21 cellular contexts compared by ENCODE assay signal in genomic region chr4:175833574-175834350, GRCh38. TPM values are rescaled to one million over a fixed set of nuclear protein-coding genes. Genes with fewer than 3 reads are reported as not detected.
DNase-seq lines count a peak whose midpoint lies in the region; ATAC-seq, FAIRE-seq and TF ChIP-seq lines count a peak whose summit lies in the region.
"Had no signal": no experiment of that assay in that cellular context is flagged by ENCODE, and none has a peak within 500 bp of the region (broad histone marks: within the 10 kb centered on the region; RNA-seq: fewer than 3 reads in every experiment).

No MANE protein-coding gene starts in this region.

- H3K27ac Mint-ChIP-seq in neural crest cell (ENCODE audit: unreplicated experiment) = peak overlapping the region; percentile 32
- H3K27ac Mint-ChIP-seq in T-helper 2 cell treated with Interferon-gamma antibody and Interleukin-4, amounts not matched to agents 5 μg/mL and 100 μg/mL, for 36 hours = no peak overlapping the region
- no peak overlapping the region for H3K27ac Mint-ChIP-seq in naive thymus-derived CD4-positive, alpha-beta T cell
- H3K27ac Mint-ChIP-seq: activated CD8-positive, alpha-beta T cell treated with anti-CD3 and anti-CD28 coated beads, Interleukin-2, amount 10 ng/mL, durations not matched to agents 7 days and 5 days; activated T-helper 1 cell treated with anti-CD3 and anti-CD28 coated beads, Interleukin-12 subunit alpha, Interleukin-12 subunit beta, Interleukin-2, Interleukin-4 antibody, amounts not matched to agents 30 ng/mL and 10 ng/mL and 1 ng/mL, durations not matched to agents 14 hours and 24 hours and 36 hours; stimulated activated effector memory CD8-positive, alpha-beta T cell treated with anti-CD3 and anti-CD28 coated beads, Interleukin-12 subunit alpha, Interleukin-12 subunit beta, amount 100 ng/mL, for 72 hours had no signal

- no peak overlapping the region for H3K4me3 ChIP-seq in naive thymus-derived CD4-positive, alpha-beta T cell (ENCODE audit: low read length)
- no peak overlapping the region for H3K4me3 ChIP-seq in MG63
- H3K4me3 ChIP-seq: colonic mucosa, heart left ventricle, smooth muscle cell, upper lobe of right lung had no signal

- no peak for ATAC-seq in naive thymus-derived CD4-positive, alpha-beta T cell
- ATAC-seq: activated CD8-positive, alpha-beta T cell treated with anti-CD3 and anti-CD28 coated beads, Interleukin-2, amount 10 ng/mL, durations not matched to agents 7 days and 5 days; heart left ventricle; stimulated activated effector memory CD8-positive, alpha-beta T cell treated with anti-CD3 and anti-CD28 coated beads, Interleukin-12 subunit alpha, Interleukin-12 subunit beta, amount 100 ng/mL, for 72 hours; upper lobe of right lung had no signal

- no peaks in the 10 kb centered on the region for H3K27me3 Mint-ChIP-seq in neural crest cell (ENCODE audit: low read depth)
- H3K27me3 Mint-ChIP-seq in T-helper 2 cell treated with Interferon-gamma antibody and Interleukin-4, amounts not matched to agents 5 μg/mL and 100 μg/mL, for 36 hours (ENCODE audit: low read depth) = no peaks in the 10 kb centered on the region
- H3K27me3 Mint-ChIP-seq in naive thymus-derived CD4-positive, alpha-beta T cell = no peaks in the 10 kb centered on the region

- intact Hi-C loops in naive thymus-derived CD4-positive, alpha-beta T cell (cut with micrococcal nuclease) = no loop called here

- no peak for TF ChIP-seq CTCF in neural crest cell (conservative IDR thresholded peaks at IDR 0.05)

- H3K27me3 ChIP-seq in naive thymus-derived CD4-positive, alpha-beta T cell (ENCODE audit: control insufficient read depth in 2 of 2, insufficient read depth in 2 of 2, low read length in 2 of 2) = no peaks in the 10 kb centered on the region
- H3K27me3 ChIP-seq in MG63 = no peaks in the 10 kb centered on the region
- H3K27me3 ChIP-seq: colonic mucosa, heart left ventricle, upper lobe of right lung had no signal

- no peak overlapping the region for H3K4me3 Mint-ChIP-seq in neural crest cell
- no peak overlapping the region for H3K4me3 Mint-ChIP-seq in T-helper 2 cell treated with Interferon-gamma antibody and Interleukin-4, amounts not matched to agents 5 μg/mL and 100 μg/mL, for 36 hours
- no peak overlapping the region for H3K4me3 Mint-ChIP-seq in naive thymus-derived CD4-positive, alpha-beta T cell
- H3K4me3 Mint-ChIP-seq: activated CD8-positive, alpha-beta T cell treated with anti-CD3 and anti-CD28 coated beads, Interleukin-2, amount 10 ng/mL, durations not matched to agents 7 days and 5 days; activated T-helper 1 cell treated with anti-CD3 and anti-CD28 coated beads, Interleukin-12 subunit alpha, Interleukin-12 subunit beta, Interleukin-2, Interleukin-4 antibody, amounts not matched to agents 30 ng/mL and 10 ng/mL and 1 ng/mL, durations not matched to agents 14 hours and 24 hours and 36 hours; stimulated activated effector memory CD8-positive, alpha-beta T cell treated with anti-CD3 and anti-CD28 coated beads, Interleukin-12 subunit alpha, Interleukin-12 subunit beta, amount 100 ng/mL, for 72 hours had no signal

- POLR2A ChIA-PET in naive thymus-derived CD4-positive, alpha-beta T cell (lab: Charles Lee) = no interaction called here

- H3K36me3 Mint-ChIP-seq in neural crest cell (ENCODE audit: low read depth) = no peaks in the 10 kb centered on the region
- H3K36me3 Mint-ChIP-seq in T-helper 2 cell treated with Interferon-gamma antibody and Interleukin-4, amounts not matched to agents 5 μg/mL and 100 μg/mL, for 36 hours (ENCODE audit: low read depth) = no peaks in the 10 kb centered on the region
- H3K36me3 Mint-ChIP-seq in naive thymus-derived CD4-positive, alpha-beta T cell = no peaks in the 10 kb centered on the region
- H3K36me3 Mint-ChIP-seq: stimulated activated effector memory CD8-positive, alpha-beta T cell treated with anti-CD3 and anti-CD28 coated beads, Interleukin-12 subunit alpha, Interleukin-12 subunit beta, amount 100 ng/mL, for 72 hours had no signal

- no peaks in the 10 kb centered on the region for H3K4me1 ChIP-seq in naive thymus-derived CD4-positive, alpha-beta T cell (ENCODE audit: control insufficient read depth in 2 of 2, insufficient read depth in 2 of 2, low read length in 2 of 2)
- H3K4me1 ChIP-seq: colonic mucosa, heart left ventricle, upper lobe of right lung had no signal

- DNase-seq in Ammon's horn (ENCODE audit: low spot score) (peak; percentile 25), HTR-8/SVneo (ENCODE audit: insufficient read length, low spot score) (peak; percentile 3), astrocyte of the hippocampus (ENCODE audit: low read depth, low spot score) (peak; percentile 45), neural crest cell (ENCODE audit: low read depth, low spot score) (no peak), COR-L47 (lab: John Stamatoyannopoulos, UW) (no peak), MG63 (no peak)
- no peak for DNase-seq in T-helper 2 cell treated with Interferon-gamma antibody and Interleukin-4, amounts not matched to agents 5 μg/mL and 100 μg/mL, for 36 hours (ENCODE audit: low spot score)
- no peak for DNase-seq in naive thymus-derived CD4-positive, alpha-beta T cell
- DNase-seq: activated CD8-positive, alpha-beta T cell treated with anti-CD3 and anti-CD28 coated beads, Interleukin-2, amount 10 ng/mL, durations not matched to agents 7 days and 5 days; colonic mucosa; heart left ventricle; kidney; NCI-H1436; NCI-H510A treated with DMSO at 0.1 percent for 48 hours; upper lobe of right lung had no signal

- H3K27ac ChIP-seq in naive thymus-derived CD4-positive, alpha-beta T cell (ENCODE audit: low read depth, low read length) = no peak overlapping the region
- H3K27ac ChIP-seq: colonic mucosa, upper lobe of right lung, VCaP had no signal

- FAIRE-seq in HTR-8/SVneo (lab: Jason Lieb, UNC) = no peak
- FAIRE-seq: GM12892, kidney had no signal

- peaks cover 19% of the 10 kb centered on the region for H3K4me1 Mint-ChIP-seq in neural crest cell
- no peaks in the 10 kb centered on the region for H3K4me1 Mint-ChIP-seq in T-helper 2 cell treated with Interferon-gamma antibody and Interleukin-4, amounts not matched to agents 5 μg/mL and 100 μg/mL, for 36 hours (ENCODE audit: low read depth)
- no peaks in the 10 kb centered on the region for H3K4me1 Mint-ChIP-seq in naive thymus-derived CD4-positive, alpha-beta T cell
- H3K4me1 Mint-ChIP-seq: stimulated activated effector memory CD8-positive, alpha-beta T cell treated with anti-CD3 and anti-CD28 coated beads, Interleukin-12 subunit alpha, Interleukin-12 subunit beta, amount 100 ng/mL, for 72 hours had no signal

- no peaks in the 10 kb centered on the region for H3K9me3 ChIP-seq in naive thymus-derived CD4-positive, alpha-beta T cell (ENCODE audit: control insufficient read depth in 2 of 3, low read length in 3 of 3)
- no peaks in the 10 kb centered on the region for H3K9me3 ChIP-seq in MG63
- H3K9me3 ChIP-seq: colonic mucosa, upper lobe of right lung had no signal

- no peaks in the 10 kb centered on the region for H3K36me3 ChIP-seq in naive thymus-derived CD4-positive, alpha-beta T cell (ENCODE audit: control insufficient read depth in 2 of 3, insufficient read depth in 3 of 3, low read length in 3 of 3)
- H3K36me3 ChIP-seq in MG63 = no peaks in the 10 kb centered on the region
- H3K36me3 ChIP-seq: colonic mucosa, heart left ventricle, upper lobe of right lung had no signal

- CTCF ChIA-PET in naive thymus-derived CD4-positive, alpha-beta T cell (lab: Charles Lee) = no interaction called here

- H3K9me3 Mint-ChIP-seq in neural crest cell = peaks cover 2% of the 10 kb centered on the region
- no peaks in the 10 kb centered on the region for H3K9me3 Mint-ChIP-seq in T-helper 2 cell treated with Interferon-gamma antibody and Interleukin-4, amounts not matched to agents 5 μg/mL and 100 μg/mL, for 36 hours
- H3K9me3 Mint-ChIP-seq in naive thymus-derived CD4-positive, alpha-beta T cell = peaks cover 0 to 19% (median 2%) of the 10 kb centered on the region in 11 donors
- H3K9me3 Mint-ChIP-seq: activated T-helper 1 cell treated with anti-CD3 and anti-CD28 coated beads, Interleukin-12 subunit alpha, Interleukin-12 subunit beta, Interleukin-2, Interleukin-4 antibody, amounts not matched to agents 30 ng/mL and 10 ng/mL and 1 ng/mL, durations not matched to agents 14 hours and 24 hours and 36 hours had no signal

RNA-seq across cellular contexts. Expression of gene GPM6A, which starts 21.7 kb away (rescaled TPM):
- 37.5 and 42.3 TPM in 2 replicates for total RNA-seq in neural crest cell
- total RNA-seq in naive thymus-derived CD4-positive, alpha-beta T cell = not detected
- polyA plus RNA-seq in naive thymus-derived CD4-positive, alpha-beta T cell = not detected
- 0.33 and 1.1 TPM in 2 replicates for total RNA-seq in MG63 (2014; rRNA removed; shearing (Covaris generic); ENCODE audit: low replicate concordance)
- total RNA-seq: activated CD8-positive, alpha-beta T cell treated with anti-CD3 and anti-CD28 coated beads, Interleukin-2, amount 10 ng/mL, durations not matched to agents 7 days and 5 days; activated T-helper 1 cell treated with anti-CD3 and anti-CD28 coated beads, Interleukin-12 subunit alpha, Interleukin-12 subunit beta, Interleukin-2, Interleukin-4 antibody, amounts not matched to agents 30 ng/mL and 10 ng/mL and 1 ng/mL, durations not matched to agents 14 hours and 24 hours and 36 hours; smooth muscle cell had no signal
- polyA plus RNA-seq: AG04450, smooth muscle cell had no signal

Comparison
In these comparisons a context has a peak if more than half of its experiments do, and no peak if none do; other contexts are left out.
1. DNase-seq: peak in Ammon's horn (single experiment), HTR-8/SVneo (single experiment) and astrocyte of the hippocampus (single experiment); none in neural crest cell (single experiment), T-helper 2 cell treated with Interferon-gamma antibody and Interleukin-4, amounts not matched to agents 5 μg/mL and 100 μg/mL, for 36 hours (single experiment), COR-L47 (single experiment), naive thymus-derived CD4-positive, alpha-beta T cell (0 of 9) and MG63 (single experiment).
2. RNA of gene GPM6A, which starts 21.7 kb away (total RNA-seq): 37.5 to 42.3 TPM in neural crest cell; 0.33 to 1.1 TPM in MG63 and not detected in naive thymus-derived CD4-positive, alpha-beta T cell; every median in the first group is over 10 times any median in the second.